ENCODE assay signal across 9 cellular contexts in the genomic region with DNA sequence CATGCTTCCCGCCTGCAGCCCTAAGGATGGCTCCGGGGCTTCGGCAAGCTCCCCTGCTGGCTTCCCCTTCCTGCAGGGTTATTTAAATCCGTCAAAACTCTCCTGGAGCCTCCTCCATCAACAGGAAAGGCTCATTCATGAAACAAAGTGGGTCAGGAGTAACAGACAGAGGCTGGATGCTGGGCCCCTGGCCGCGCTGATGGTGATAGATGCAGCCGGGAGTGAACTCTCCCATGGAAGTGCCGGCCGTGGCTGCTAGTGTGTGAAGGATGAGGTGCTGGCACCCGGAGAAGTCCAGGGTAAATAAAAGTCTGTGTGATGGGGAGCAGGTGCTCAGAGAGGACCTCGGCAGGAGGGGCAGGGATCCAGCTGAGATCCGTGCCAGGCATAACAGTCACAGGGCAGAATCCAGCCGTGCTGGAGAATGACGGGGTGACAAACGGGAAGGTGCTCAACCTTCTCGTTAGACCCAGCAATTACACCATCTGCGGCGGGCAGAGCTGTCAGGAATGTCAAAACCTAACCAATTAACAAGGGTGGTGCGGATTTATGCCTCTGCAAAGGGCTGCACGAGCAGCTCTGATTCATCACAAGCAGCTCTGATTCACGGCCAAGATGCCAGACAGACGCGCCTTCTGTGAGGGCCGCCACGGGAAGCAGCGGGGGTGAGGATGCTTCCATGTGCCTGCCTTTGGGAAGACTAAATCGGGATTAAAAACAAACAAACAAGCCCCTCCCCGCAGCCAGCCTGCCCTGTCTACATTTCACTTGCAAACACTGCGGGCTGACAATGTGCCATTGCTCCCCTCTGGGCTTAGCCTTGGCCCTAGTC.
DNase-seq lines count a peak whose midpoint lies in the region; ATAC-seq lines count a peak whose summit lies in the region.
"Had no signal": no experiment of that assay in that cellular context is flagged by ENCODE, and none has a peak within 500 bp of the region (broad histone marks: within the 10 kb centered on the region; RNA-seq: fewer than 3 reads in every experiment).

No MANE protein-coding gene starts in this region.

- H3K9me3 Mint-ChIP-seq in central memory CD8-positive, alpha-beta T cell: no peaks in the 10 kb centered on the region

- H3K27ac Mint-ChIP-seq in central memory CD8-positive, alpha-beta T cell (ENCODE audit: low read depth): peak overlapping the region; percentile 84

- peaks cover 18% of the 10 kb centered on the region for H3K36me3 Mint-ChIP-seq in central memory CD8-positive, alpha-beta T cell (ENCODE audit: insufficient read depth)

- no peak for ATAC-seq in central memory CD8-positive, alpha-beta T cell (replicated peaks; ENCODE audit: extremely low read depth, poor library complexity, severe bottlenecking)
- ATAC-seq in HG03045 (IDR thresholded peaks at IDR 0.05; ENCODE audit: unreplicated experiment) (no peak), HG02759 (IDR thresholded peaks at IDR 0.05; ENCODE audit: unreplicated experiment) (no peak)

- peak; percentile 86 for DNase-seq in DMS 273 (lab: John Stamatoyannopoulos, UW; ENCODE audit: unreplicated experiment)
- peak; percentile 86 for DNase-seq in NCI-H146 treated with DMSO at 0.1 percent for 48 hours (lab: John Stamatoyannopoulos, UW; ENCODE audit: unreplicated experiment)
- no peak for DNase-seq in central memory CD8-positive, alpha-beta T cell (ENCODE audit: low spot score in 2 of 2)
- DNase-seq in middle frontal gyrus (ENCODE audit: extremely low spot score, low spot score): peak; percentile 68
- DNase-seq in NK-92 (lab: John Stamatoyannopoulos, UW; ENCODE audit: unreplicated experiment): no peak
- no peak for DNase-seq in activated gamma-delta T cell (lab: John Stamatoyannopoulos, UW)
- DNase-seq: gastrocnemius medialis had no signal

- no peaks in the 10 kb centered on the region for H3K27me3 Mint-ChIP-seq in central memory CD8-positive, alpha-beta T cell

- peaks cover 46% of the 10 kb centered on the region for H3K4me1 Mint-ChIP-seq in central memory CD8-positive, alpha-beta T cell

- no peak overlapping the region for H3K4me3 Mint-ChIP-seq in central memory CD8-positive, alpha-beta T cell

Comparison
In these comparisons a context has a peak if more than half of its experiments do, and no peak if none do; other contexts are left out.
1. DNase-seq: peak in DMS 273 (single experiment), NCI-H146 treated with DMSO at 0.1 percent for 48 hours (single experiment) and middle frontal gyrus (single experiment); none in central memory CD8-positive, alpha-beta T cell (0 of 2), NK-92 (single experiment) and activated gamma-delta T cell (single experiment).